Comparison of ENCODE assay signal across 9 cellular contexts in genomic region chr10:103757531-103758293, GRCh38.
DNase-seq lines count a peak whose midpoint lies in the region; ATAC-seq, FAIRE-seq and TF ChIP-seq lines count a peak whose summit lies in the region.
"Had no signal": no experiment of that assay in that cellular context is flagged by ENCODE, and none has a peak within 500 bp of the region (broad histone marks: within the 10 kb centered on the region; RNA-seq: fewer than 3 reads in every experiment).

No MANE protein-coding gene starts in this region.

- TF ChIP-seq CTCF in GM20000 (IDR thresholded peaks at IDR 0.05; ENCODE audit: extremely low read depth, missing control alignments) = no peak

- no peaks in the 10 kb centered on the region for H3K27me3 Mint-ChIP-seq in stimulated activated memory B cell treated with anti-CD40 and anti-IgM and Interleukin-4, amounts not matched to agents 10 μg/mL and 1 μg/mL and 100 μg/mL, for 72 hours

- peak; percentile 79 for DNase-seq in RCC 7860 (ENCODE audit: low spot score)
- peak; percentile 92 for DNase-seq in astrocyte of the hippocampus (ENCODE audit: low read depth, low spot score)
- peak; percentile 48 for DNase-seq in iPS-NIHi7 (ENCODE audit: extremely low spot score)
- DNase-seq in GM20000 (ENCODE audit: low spot score) = no peak
- DNase-seq in NCI-H187 treated with DMSO at 0.1 percent for 48 hours (lab: John Stamatoyannopoulos, UW) = no peak

- H3K4me3 Mint-ChIP-seq in stimulated activated memory B cell treated with anti-CD40 and anti-IgM and Interleukin-4, amounts not matched to agents 10 μg/mL and 1 μg/mL and 100 μg/mL, for 72 hours = no peak overlapping the region

- FAIRE-seq in RCC 7860 (lab: Jason Lieb, UNC) = peak; percentile 74
- FAIRE-seq: pancreas had no signal

- peak overlapping the region; percentile 19 for H3K27ac Mint-ChIP-seq in stimulated activated memory B cell treated with anti-CD40 and anti-IgM and Interleukin-4, amounts not matched to agents 10 μg/mL and 1 μg/mL and 100 μg/mL, for 72 hours

- ATAC-seq in GM21737 (IDR thresholded peaks at IDR 0.05; ENCODE audit: unreplicated experiment) (peak; percentile 46), GM21528 (IDR thresholded peaks at IDR 0.05; ENCODE audit: low FRiP score, unreplicated experiment) (no peak)
- peak; percentile 45 for ATAC-seq in stimulated activated memory B cell treated with anti-CD40 and anti-IgM and Interleukin-4, amounts not matched to agents 10 μg/mL and 1 μg/mL and 100 μg/mL, for 72 hours

- H3K9me3 Mint-ChIP-seq in stimulated activated memory B cell treated with anti-CD40 and anti-IgM and Interleukin-4, amounts not matched to agents 10 μg/mL and 1 μg/mL and 100 μg/mL, for 72 hours = no peaks in the 10 kb centered on the region

- H3K4me1 Mint-ChIP-seq in stimulated activated memory B cell treated with anti-CD40 and anti-IgM and Interleukin-4, amounts not matched to agents 10 μg/mL and 1 μg/mL and 100 μg/mL, for 72 hours = peaks cover 7% of the 10 kb centered on the region

- no peaks in the 10 kb centered on the region for H3K36me3 Mint-ChIP-seq in stimulated activated memory B cell treated with anti-CD40 and anti-IgM and Interleukin-4, amounts not matched to agents 10 μg/mL and 1 μg/mL and 100 μg/mL, for 72 hours

Comparison
In these comparisons a context has a peak if more than half of its experiments do, and no peak if none do; other contexts are left out.
1. DNase-seq: peak in RCC 7860 (single experiment), astrocyte of the hippocampus (single experiment) and iPS-NIHi7 (single experiment); none in GM20000 (single experiment) and NCI-H187 treated with DMSO at 0.1 percent for 48 hours (single experiment).